In the genomic region with DNA sequence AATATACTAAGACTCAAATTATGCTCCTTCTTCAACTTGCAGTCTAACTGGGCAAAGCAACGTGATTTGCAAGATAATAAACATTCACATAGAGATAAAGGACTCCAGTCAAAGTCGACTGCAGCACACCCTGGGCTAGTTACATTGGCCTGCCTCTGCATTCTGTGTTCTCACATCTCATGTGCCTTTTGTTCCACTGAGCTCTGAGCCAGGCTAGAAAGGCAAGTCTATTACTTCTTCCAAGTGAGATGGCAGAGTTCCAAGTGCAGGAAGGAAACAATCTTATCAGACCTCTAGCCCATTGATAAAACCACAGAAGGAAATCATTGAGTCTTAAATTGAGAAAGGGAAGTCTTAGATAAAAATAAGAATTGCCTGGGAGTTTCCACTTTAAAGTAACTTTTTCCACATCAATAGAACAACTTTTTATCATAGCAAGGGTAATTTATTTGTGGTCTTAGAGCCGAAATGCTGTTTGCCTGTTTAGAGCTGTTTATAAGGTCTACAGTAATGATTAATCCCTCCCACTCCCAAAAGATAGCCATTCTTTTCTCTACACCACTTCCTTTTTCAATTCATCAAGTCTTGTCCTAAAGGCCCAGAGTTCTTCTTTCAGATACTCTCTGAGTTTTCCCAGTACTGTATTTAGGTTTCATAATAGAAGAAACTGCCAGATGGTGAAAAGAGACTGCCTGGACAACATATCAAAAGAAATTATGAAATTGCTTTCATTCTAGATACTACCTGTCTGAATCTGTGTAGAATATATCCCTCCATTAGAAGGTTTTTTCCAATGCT, we compare ENCODE assay signal across 12 cellular contexts.
DNase-seq lines count a peak whose midpoint lies in the region; ATAC-seq and TF ChIP-seq lines count a peak whose summit lies in the region.
"Had no signal": no experiment of that assay in that cellular context is flagged by ENCODE, and none has a peak within 500 bp of the region (broad histone marks: within the 10 kb centered on the region; RNA-seq: fewer than 3 reads in every experiment).

No MANE protein-coding gene starts in this region.

- DNase-seq in HAP-1 (ENCODE audit: low spot score in 2 of 2): peak; percentile 68 to 86
- peak; percentile 0 for DNase-seq in LNCaP clone FGC (ENCODE audit: low read depth)
- no peak for DNase-seq in left lung
- no peak for DNase-seq in OCI-M2 (lab: John Stamatoyannopoulos, UW; ENCODE audit: unreplicated experiment)
- no peak for DNase-seq in activated naive CD8-positive, alpha-beta T cell treated with anti-CD3 and anti-CD28 coated beads, Interleukin-2, amount 50 U/mL, for 24 hours
- DNase-seq: Karpas-422; stimulated activated CD4-positive, alpha-beta T cell treated with anti-CD3 and anti-CD28 coated beads, Interleukin-4, amount 100 ng/mL, for 24 hours; WERI-Rb-1 had no signal

- H3K27ac ChIP-seq in left lung: no peak overlapping the region
- H3K27ac ChIP-seq: WERI-Rb-1 had no signal

- H3K27ac Mint-ChIP-seq in activated naive CD8-positive, alpha-beta T cell treated with anti-CD3 and anti-CD28 coated beads, Interleukin-2, amount 50 U/mL, for 24 hours: no peak overlapping the region

- no peaks in the 10 kb centered on the region for H3K27me3 Mint-ChIP-seq in activated naive CD8-positive, alpha-beta T cell treated with anti-CD3 and anti-CD28 coated beads, Interleukin-2, amount 50 U/mL, for 24 hours

- intact Hi-C loops in left lung (cut with DNase I): no loop called here

- H3K9me3 Mint-ChIP-seq in activated naive CD8-positive, alpha-beta T cell treated with anti-CD3 and anti-CD28 coated beads, Interleukin-2, amount 50 U/mL, for 24 hours: peaks cover under 1% of the 10 kb centered on the region

- H3K9me3 ChIP-seq in HAP-1 (no peaks in the 10 kb centered on the region), left lung (no peaks in the 10 kb centered on the region)

- no peaks in the 10 kb centered on the region for H3K36me3 Mint-ChIP-seq in activated naive CD8-positive, alpha-beta T cell treated with anti-CD3 and anti-CD28 coated beads, Interleukin-2, amount 50 U/mL, for 24 hours (ENCODE audit: low read depth)

- H3K4me3 ChIP-seq in HAP-1: no peak overlapping the region
- no peak overlapping the region for H3K4me3 ChIP-seq in LNCaP clone FGC (ENCODE audit: low read depth, low read length)
- no peak overlapping the region for H3K4me3 ChIP-seq in left lung
- H3K4me3 ChIP-seq: lung had no signal

- H3K4me1 ChIP-seq in HAP-1: no peaks in the 10 kb centered on the region; the same call in 1 of the 2 replicates
- H3K4me1 ChIP-seq in left lung: no peaks in the 10 kb centered on the region

- H3K4me3 Mint-ChIP-seq in activated naive CD8-positive, alpha-beta T cell treated with anti-CD3 and anti-CD28 coated beads, Interleukin-2, amount 50 U/mL, for 24 hours: no peak overlapping the region

- H3K4me1 Mint-ChIP-seq in activated naive CD8-positive, alpha-beta T cell treated with anti-CD3 and anti-CD28 coated beads, Interleukin-2, amount 50 U/mL, for 24 hours: no peaks in the 10 kb centered on the region

- H3K36me3 ChIP-seq in HAP-1 (replicated peaks) (no peaks in the 10 kb centered on the region), left lung (no peaks in the 10 kb centered on the region)
- H3K36me3 ChIP-seq: WERI-Rb-1 had no signal

- ATAC-seq in GM18858 (IDR thresholded peaks at IDR 0.05; ENCODE audit: unreplicated experiment) (peak; percentile 53), left lung (peak; percentile 63), GM18861 (IDR thresholded peaks at IDR 0.05; ENCODE audit: unreplicated experiment) (no peak), HG02970 (IDR thresholded peaks at IDR 0.05; ENCODE audit: low FRiP score, unreplicated experiment) (no peak)
- ATAC-seq in activated naive CD8-positive, alpha-beta T cell treated with anti-CD3 and anti-CD28 coated beads, Interleukin-2, amount 50 U/mL, for 24 hours: no peak

- TF ChIP-seq CTCF in LNCaP clone FGC (IDR thresholded peaks at IDR 0.05; ENCODE audit: control insufficient read depth, extremely low read depth, insufficient read depth) (no peak), left lung (IDR thresholded peaks at IDR 0.05) (no peak)

- H3K27me3 ChIP-seq in HAP-1 (ENCODE audit: low read depth) (peaks cover 3% of the 10 kb centered on the region; the same call in 1 of the 2 replicates), left lung (no peaks in the 10 kb centered on the region)

- in situ Hi-C loops in HAP-1 (cut with MboI; ENCODE audit: low sequenced_read_pairs): no loop called here

Comparison
In these comparisons a context has a peak if more than half of its experiments do, and no peak if none do; other contexts are left out.
1. ATAC-seq: peak in GM18858 (single experiment) and left lung (single experiment); none in GM18861 (single experiment), HG02970 (single experiment) and activated naive CD8-positive, alpha-beta T cell treated with anti-CD3 and anti-CD28 coated beads, Interleukin-2, amount 50 U/mL, for 24 hours (single experiment).
2. DNase-seq: peak in HAP-1 (2 of 2) and LNCaP clone FGC (single experiment); none in left lung (0 of 2), OCI-M2 (single experiment) and activated naive CD8-positive, alpha-beta T cell treated with anti-CD3 and anti-CD28 coated beads, Interleukin-2, amount 50 U/mL, for 24 hours (single experiment).